24 cellular contexts compared by ENCODE assay signal in genomic region chr10:94049911-94050310, GRCh38. TPM values are rescaled to one million over a fixed set of nuclear protein-coding genes. Genes with fewer than 3 reads are reported as not detected.
DNase-seq lines count a peak whose midpoint lies in the region; ATAC-seq and TF ChIP-seq lines count a peak whose summit lies in the region.
"Had no signal": no experiment of that assay in that cellular context is flagged by ENCODE, and none has a peak within 500 bp of the region (broad histone marks: within the 10 kb centered on the region; RNA-seq: fewer than 3 reads in every experiment).

No MANE protein-coding gene starts in this region.

- H3K79me1 ChIP-seq in mesenchymal stem cell (replicated peaks; ENCODE audit: low read length, poor library complexity, severe bottlenecking): no peaks in the 10 kb centered on the region

- H3K14ac ChIP-seq in mesenchymal stem cell (ENCODE audit: low read length in 2 of 2): no peak overlapping the region

- H3K4ac ChIP-seq in mesenchymal stem cell (ENCODE audit: low read depth in 1 of 2, low read length in 2 of 2): no peak overlapping the region

- H3K27me3 ChIP-seq in heart right ventricle (no peaks in the 10 kb centered on the region), GM23338 (ENCODE audit: insufficient read depth) (no peaks in the 10 kb centered on the region), mesenchymal stem cell (ENCODE audit: control insufficient read depth in 1 of 2, insufficient read depth in 1 of 2, low read length in 2 of 2) (no peaks in the 10 kb centered on the region), breast epithelium (no peaks in the 10 kb centered on the region)
- H3K27me3 ChIP-seq: BE2C had no signal

- H3K9me3 ChIP-seq in heart right ventricle (no peaks in the 10 kb centered on the region), mesenchymal stem cell (ENCODE audit: control insufficient read depth, low read length) (no peaks in the 10 kb centered on the region), breast epithelium (no peaks in the 10 kb centered on the region)
- H3K9me3 ChIP-seq: BE2C had no signal

- no peak overlapping the region for H3K27ac Mint-ChIP-seq in GM23338
- no peak overlapping the region for H3K27ac Mint-ChIP-seq in stimulated activated naive B cell treated with anti-CD40 and anti-IgM and Interleukin-4, amounts not matched to agents 10 μg/mL and 1 μg/mL and 100 μg/mL, for 72 hours
- H3K27ac Mint-ChIP-seq: CD4-positive, CD25-positive, alpha-beta regulatory T cell had no signal

- TF ChIP-seq CTCF in heart right ventricle (IDR thresholded peaks at IDR 0.05) (no peak), GM23338 (conservative IDR thresholded peaks at IDR 0.05; ENCODE audit: low read depth in 2 of 2) (no peak), breast epithelium (IDR thresholded peaks at IDR 0.05) (no peak)

- no peak overlapping the region for H2AK5ac ChIP-seq in mesenchymal stem cell (ENCODE audit: low read length, severe bottlenecking)

- intact Hi-C loops in heart right ventricle (cut with DNase I) (no loop called here), cardiac septum (cut with DNase I) (no loop called here), breast epithelium (cut with DNase I; ENCODE audit: low total_unique reads) (no loop called here)

- no peak overlapping the region for H3K9ac ChIP-seq in mesenchymal stem cell (ENCODE audit: low read length)

- TF ChIP-seq POLR2A in breast epithelium (IDR thresholded peaks at IDR 0.05): no peak

- whole genome bisulfite sequencing in heart right ventricle, 2 donors: 53 to 57% methylated on average over 4 of the region's 4 CpGs
- WGBS in mesenchymal stem cell: 85% methylated on average over 3 of the region's 4 CpGs

- H2BK120ac ChIP-seq in mesenchymal stem cell (ENCODE audit: low read depth, low read length): no peak overlapping the region

- H3K18ac ChIP-seq in mesenchymal stem cell (ENCODE audit: low read depth in 1 of 2, low read length in 2 of 2): no peak overlapping the region

- H4K20me1 ChIP-seq in GM23338 (replicated peaks; ENCODE audit: insufficient read depth): no peaks in the 10 kb centered on the region

- no peak overlapping the region for H2BK12ac ChIP-seq in mesenchymal stem cell (ENCODE audit: low read length in 2 of 2)

- H3K9me3 Mint-ChIP-seq in GM23338: no peaks in the 10 kb centered on the region
- peaks cover 0 to 6% of the 10 kb centered on the region in 2 donors for H3K9me3 Mint-ChIP-seq in stimulated activated naive B cell treated with anti-CD40 and anti-IgM and Interleukin-4, amounts not matched to agents 10 μg/mL and 1 μg/mL and 100 μg/mL, for 72 hours

- no peaks in the 10 kb centered on the region for H3K79me2 ChIP-seq in GM23338 (replicated peaks; ENCODE audit: insufficient read depth)

- no peak overlapping the region for H4K8ac ChIP-seq in mesenchymal stem cell (ENCODE audit: low read length)

- H3K4me3 Mint-ChIP-seq in GM23338: no peak overlapping the region
- H3K4me3 Mint-ChIP-seq in stimulated activated naive B cell treated with anti-CD40 and anti-IgM and Interleukin-4, amounts not matched to agents 10 μg/mL and 1 μg/mL and 100 μg/mL, for 72 hours: no peak overlapping the region
- H3K4me3 Mint-ChIP-seq: CD4-positive, CD25-positive, alpha-beta regulatory T cell had no signal

- no peak overlapping the region for H3K23ac ChIP-seq in mesenchymal stem cell (ENCODE audit: low read length in 2 of 2)

- H3K9me2 ChIP-seq in GM23338 (ENCODE audit: insufficient read depth): no peaks in the 10 kb centered on the region

- ATAC-seq in heart right ventricle (peak in 7 of 8 donors; percentile 52 to 86 (median 66)), GM23338 (no peak)
- no peak for ATAC-seq in stimulated activated naive B cell treated with anti-CD40 and anti-IgM and Interleukin-4, amounts not matched to agents 10 μg/mL and 1 μg/mL and 100 μg/mL, for 72 hours (replicated peaks)
- ATAC-seq: GM12878 had no signal

- H3K4me3 ChIP-seq in heart right ventricle: no peak overlapping the region
- H3K4me3 ChIP-seq in GM23338: no peak overlapping the region
- no peak overlapping the region for H3K4me3 ChIP-seq in mesenchymal stem cell (ENCODE audit: insufficient read depth in 1 of 2, low read depth in 1 of 2, low read length in 2 of 2)
- H3K4me3 ChIP-seq in breast epithelium: no peak overlapping the region
- H3K4me3 ChIP-seq: GM12878 had no signal

- no peaks in the 10 kb centered on the region for H3F3A ChIP-seq in GM23338 (replicated peaks; ENCODE audit: low read depth)

- no peak overlapping the region for H2BK5ac ChIP-seq in mesenchymal stem cell (ENCODE audit: low read depth, low read length, poor library complexity, severe bottlenecking)

- peak overlapping the region; percentile 50; the same call in 1 of the 2 replicates for H2AFZ ChIP-seq in GM23338
- no peak overlapping the region for H2AFZ ChIP-seq in mesenchymal stem cell (ENCODE audit: low read depth, low read length)

- H3K4me1 ChIP-seq in heart right ventricle (peaks cover 0 to 15% (median 0%) of the 10 kb centered on the region in 9 donors), GM23338 (ENCODE audit: insufficient read depth) (no peaks in the 10 kb centered on the region), mesenchymal stem cell (ENCODE audit: control insufficient read depth, insufficient read depth, low read depth, low read length) (peaks cover 1% of the 10 kb centered on the region), breast epithelium (no peaks in the 10 kb centered on the region)
- H3K4me1 ChIP-seq: BE2C had no signal

- DNase-seq in heart right ventricle (no peak), cardiac septum (ENCODE audit: low spot score) (no peak), GM23338 (ENCODE audit: low spot score) (no peak), NCI-H1436 treated with DMSO at 0.1 percent for 48 hours (lab: John Stamatoyannopoulos, UW) (peak; percentile 17), mesenchymal stem cell (peak; percentile 21), cerebellum (ENCODE audit: low spot score) (no peak), breast epithelium (ENCODE audit: low spot score in 2 of 2) (no peak)
- DNase-seq in stimulated activated naive B cell treated with anti-CD40 and anti-IgM and Interleukin-4, amounts not matched to agents 10 μg/mL and 1 μg/mL and 100 μg/mL, for 72 hours: no peak
- DNase-seq: 8988T; ACHN; BE2C; CD4-positive, CD25-positive, alpha-beta regulatory T cell; HCEC 1CT; IMR-90; KG1; MM.1S; NCI-H1092; NCI-H2029; NCI-H446; NCI-H524 treated with DMSO at 0.1 percent for 48 hours; NCI-H774; RPMI8226; SHP77 treated with DMSO at 0.1 percent for 48 hours had no signal

- no peaks in the 10 kb centered on the region for H3K36me3 Mint-ChIP-seq in GM23338 (ENCODE audit: low read depth)
- H3K36me3 Mint-ChIP-seq in stimulated activated naive B cell treated with anti-CD40 and anti-IgM and Interleukin-4, amounts not matched to agents 10 μg/mL and 1 μg/mL and 100 μg/mL, for 72 hours: no peaks in the 10 kb centered on the region
- H3K36me3 Mint-ChIP-seq: CD4-positive, CD25-positive, alpha-beta regulatory T cell had no signal

- H4K91ac ChIP-seq in mesenchymal stem cell (ENCODE audit: low read length): no peak overlapping the region

- no peaks in the 10 kb centered on the region for H3K27me3 Mint-ChIP-seq in GM23338 (ENCODE audit: insufficient read depth, low read depth, poor library complexity)
- peaks cover 8 to 12% of the 10 kb centered on the region in 2 donors for H3K27me3 Mint-ChIP-seq in stimulated activated naive B cell treated with anti-CD40 and anti-IgM and Interleukin-4, amounts not matched to agents 10 μg/mL and 1 μg/mL and 100 μg/mL, for 72 hours

- no peak overlapping the region for H3K4me2 ChIP-seq in GM23338
- no peak overlapping the region for H3K4me2 ChIP-seq in mesenchymal stem cell (ENCODE audit: low read length, poor library complexity, severe bottlenecking)

- H3K36me3 ChIP-seq in heart right ventricle (no peaks in the 10 kb centered on the region), GM23338 (ENCODE audit: insufficient read depth) (no peaks in the 10 kb centered on the region), mesenchymal stem cell (ENCODE audit: control insufficient read depth in 1 of 2, insufficient read depth in 2 of 2, low read depth in 1 of 2, low read length in 2 of 2) (no peaks in the 10 kb centered on the region), breast epithelium (no peaks in the 10 kb centered on the region)
- H3K36me3 ChIP-seq: BE2C had no signal

- H3K27ac ChIP-seq in heart right ventricle: no peak overlapping the region
- H3K27ac ChIP-seq in GM23338 (ENCODE audit: low read depth): no peak overlapping the region
- no peak overlapping the region for H3K27ac ChIP-seq in mesenchymal stem cell (ENCODE audit: low read length, poor library complexity, severe bottlenecking)
- no peak overlapping the region for H3K27ac ChIP-seq in breast epithelium

- no peak overlapping the region for H2BK15ac ChIP-seq in mesenchymal stem cell (ENCODE audit: low read depth, poor library complexity, severe bottlenecking)

- peaks cover 4% of the 10 kb centered on the region; the same call in 2 of the 3 replicates for H3K4me1 Mint-ChIP-seq in GM23338
- no peaks in the 10 kb centered on the region for H3K4me1 Mint-ChIP-seq in stimulated activated naive B cell treated with anti-CD40 and anti-IgM and Interleukin-4, amounts not matched to agents 10 μg/mL and 1 μg/mL and 100 μg/mL, for 72 hours
- H3K4me1 Mint-ChIP-seq: CD4-positive, CD25-positive, alpha-beta regulatory T cell had no signal

TF ChIP-seq in GM23338, 12 proteins besides CTCF, POLR2A, EP300 and RAD21 (continues in another document):
- TF ChIP-seq CREB1 (CRISPR knock-in tag; IDR thresholded peaks at IDR 0.05; ENCODE audit: low read depth): no peak
- no peak for TF ChIP-seq POLR2AphosphoS5 (IDR thresholded peaks at IDR 0.05; ENCODE audit: low read depth)
- TF ChIP-seq EZH2 (IDR thresholded peaks at IDR 0.05; ENCODE audit: low read depth, unreplicated experiment): no peak

RNA-seq across cellular contexts. Expression of gene PLCE1, which starts 56.2 kb away (rescaled TPM):
- total RNA-seq in heart right ventricle (10 to 100 TPM in 6 of 10 donors, 1 to 10 TPM in 4; 1.7 to 62.0 (median 13.8) TPM), cardiac septum (51.5 TPM), cerebellum (15.0 TPM), breast epithelium (10 to 100 TPM in 1 of 3 donors, 1 to 10 TPM in 2; 6.2 to 14.1 (median 7.0) TPM)
- polyA plus RNA-seq in heart right ventricle (1 to 10 TPM in 1 of 2 donors, under 1 TPM in 1; 0.84 to 2.3 TPM), GM23338 (2016; fragmentation: Nextera tagmentation; extraction: Ambion mirVana) (0.49 and 0.58 TPM in 2 replicates)
- total RNA-seq in GM23338 (2014; rRNA removed; shearing (Covaris generic)): 0.08 and 0.10 TPM in 2 replicates
- polyA plus RNA-seq in mesenchymal stem cell (2013, experiment 1 of 2): 1.3 TPM
- polyA plus RNA-seq in mesenchymal stem cell (2013, experiment 2 of 2): 1.0 TPM
- total RNA-seq: CD4-positive, CD25-positive, alpha-beta regulatory T cell had no signal

Comparison
In these comparisons a context has a peak if more than half of its experiments do, and no peak if none do; other contexts are left out.
1. ATAC-seq: peak in heart right ventricle (7 of 8); none in GM23338 (single experiment) and stimulated activated naive B cell treated with anti-CD40 and anti-IgM and Interleukin-4, amounts not matched to agents 10 μg/mL and 1 μg/mL and 100 μg/mL, for 72 hours (0 of 2).
2. DNase-seq: peak in NCI-H1436 treated with DMSO at 0.1 percent for 48 hours (single experiment) and mesenchymal stem cell (single experiment); none in heart right ventricle (0 of 2), cardiac septum (single experiment), GM23338 (single experiment), cerebellum (single experiment), breast epithelium (0 of 2) and stimulated activated naive B cell treated with anti-CD40 and anti-IgM and Interleukin-4, amounts not matched to agents 10 μg/mL and 1 μg/mL and 100 μg/mL, for 72 hours (single experiment).